In genomic region chr17:29176500-29177351, GRCh38 we compare ENCODE assay signal across 8 cellular contexts. TPM values are rescaled to one million over a fixed set of nuclear protein-coding genes. Genes with fewer than 3 reads are reported as not detected.
A peak's percentile ranks its signal among the peaks of the same experiment; 100 is the strongest.
DNase-seq lines count a peak whose midpoint lies in the region; ATAC-seq and TF ChIP-seq lines count a peak whose summit lies in the region.

No MANE protein-coding gene starts in this region.

- CTCF ChIA-PET in Calu3 (lab: Charles Lee) = interaction anchor here (0.7 to 7.5 kb wide), 4 partner anchors 22 to 735 kb away, joined by 3 to 158 read pairs (median 4); partner anchors contain the start of gene NUFIP2

- DNase-seq in Calu3 (peak; percentile 67), NCI-H510A treated with DMSO at 0.1 percent for 48 hours (lab: John Stamatoyannopoulos, UW) (peak; percentile 88), mesenteric fat pad (ENCODE audit: low spot score) (peak; percentile 91), medulla oblongata (ENCODE audit: extremely low spot score) (no peak)
- peak; percentile 33 to 41 for DNase-seq in activated CD4-positive, alpha-beta T cell treated with anti-CD3 and anti-CD28 coated beads, Interleukin-2, amount 50 U/mL, for 4 hours
- peak; percentile 25 for DNase-seq in effector CD8-positive, alpha-beta T cell (lab: John Stamatoyannopoulos, UW)

- peaks cover 43% of the 10 kb centered on the region for H3K4me1 Mint-ChIP-seq in Calu3 (ENCODE audit: low read depth, unreplicated experiment)
- peaks cover 47% of the 10 kb centered on the region for H3K4me1 Mint-ChIP-seq in stimulated activated memory B cell treated with anti-CD40 and anti-IgM and Interleukin-4, amounts not matched to agents 10 μg/mL and 1 μg/mL and 100 μg/mL, for 72 hours

- ATAC-seq in HG02759 (IDR thresholded peaks at IDR 0.05; ENCODE audit: unreplicated experiment) = peak; percentile 50
- peak; percentile 75 for ATAC-seq in stimulated activated memory B cell treated with anti-CD40 and anti-IgM and Interleukin-4, amounts not matched to agents 10 μg/mL and 1 μg/mL and 100 μg/mL, for 72 hours

- intact Hi-C loops in Calu3 (cut with micrococcal nuclease; ENCODE audit: unreplicated experiment) = no loop called here

- peak overlapping the region; percentile 87 for H3K27ac Mint-ChIP-seq in Calu3 (ENCODE audit: unreplicated experiment)
- H3K27ac Mint-ChIP-seq in stimulated activated memory B cell treated with anti-CD40 and anti-IgM and Interleukin-4, amounts not matched to agents 10 μg/mL and 1 μg/mL and 100 μg/mL, for 72 hours = peak overlapping the region; percentile 85

- no peaks in the 10 kb centered on the region for H3K27me3 Mint-ChIP-seq in Calu3 (ENCODE audit: unreplicated experiment)
- H3K27me3 Mint-ChIP-seq in stimulated activated memory B cell treated with anti-CD40 and anti-IgM and Interleukin-4, amounts not matched to agents 10 μg/mL and 1 μg/mL and 100 μg/mL, for 72 hours = no peaks in the 10 kb centered on the region

- no peak for TF ChIP-seq CTCF in Calu3 (IDR thresholded peaks at IDR 0.05; ENCODE audit: unreplicated experiment)

- H3K4me3 Mint-ChIP-seq in Calu3 (ENCODE audit: low read depth, unreplicated experiment) = peak overlapping the region; percentile 69
- H3K4me3 Mint-ChIP-seq in stimulated activated memory B cell treated with anti-CD40 and anti-IgM and Interleukin-4, amounts not matched to agents 10 μg/mL and 1 μg/mL and 100 μg/mL, for 72 hours = peak overlapping the region; percentile 78

- BruUV-seq in Calu3 (replicated peaks; lab: Mats Ljungman, UMichigan) = no TSS peak

- peaks cover 55% of the 10 kb centered on the region for H3K36me3 Mint-ChIP-seq in Calu3 (ENCODE audit: insufficient read depth, unreplicated experiment)
- H3K36me3 Mint-ChIP-seq in stimulated activated memory B cell treated with anti-CD40 and anti-IgM and Interleukin-4, amounts not matched to agents 10 μg/mL and 1 μg/mL and 100 μg/mL, for 72 hours = no peaks in the 10 kb centered on the region

- no peaks in the 10 kb centered on the region for H3K9me3 Mint-ChIP-seq in Calu3 (ENCODE audit: low read depth, unreplicated experiment)
- no peaks in the 10 kb centered on the region for H3K9me3 Mint-ChIP-seq in stimulated activated memory B cell treated with anti-CD40 and anti-IgM and Interleukin-4, amounts not matched to agents 10 μg/mL and 1 μg/mL and 100 μg/mL, for 72 hours

RNA-seq across cellular contexts. Expression of gene MYO18A, which starts 3.5 kb away (rescaled TPM):
- total RNA-seq in Calu3 (2022) = 89.9 and 123 TPM in 2 replicates
- 48.6 TPM for total RNA-seq in mesenteric fat pad
